Comparison of ENCODE assay signal across 9 cellular contexts in the genomic region with DNA sequence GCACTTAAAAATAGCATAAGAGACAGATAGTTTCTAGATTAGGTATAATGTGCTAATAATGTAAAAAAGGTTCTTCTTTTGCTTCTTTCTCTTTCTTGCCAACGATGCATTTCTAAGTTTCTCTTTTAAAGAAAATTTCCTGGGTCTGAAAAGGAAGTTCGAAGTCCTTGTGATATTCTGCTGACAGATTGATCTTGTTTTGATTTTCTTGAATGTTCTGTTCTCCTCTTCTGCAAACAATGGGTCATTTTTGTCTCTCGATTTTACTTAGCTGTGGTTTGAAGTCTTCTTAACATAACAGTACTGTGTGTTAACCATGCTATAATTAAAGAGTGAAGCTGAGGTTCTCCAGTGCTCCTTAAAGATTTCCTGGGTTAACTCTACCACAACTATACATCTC.
DNase-seq lines count a peak whose midpoint lies in the region; ATAC-seq and TF ChIP-seq lines count a peak whose summit lies in the region.
"Had no signal": no experiment of that assay in that cellular context is flagged by ENCODE, and none has a peak within 500 bp of the region (broad histone marks: within the 10 kb centered on the region; RNA-seq: fewer than 3 reads in every experiment).

No MANE protein-coding gene starts in this region.

- H3K27me3 ChIP-seq in PC-3 (ENCODE audit: low read length), result no peaks in the 10 kb centered on the region

- H3F3A ChIP-seq in PC-3 (ENCODE audit: low read length, unreplicated experiment), result no peaks in the 10 kb centered on the region

- intact Hi-C loops in PC-3 (cut with micrococcal nuclease), result no loop called here

- no peak overlapping the region for H3K4me2 ChIP-seq in PC-3 (ENCODE audit: low read length)

- peaks cover 29% of the 10 kb centered on the region for H3K4me1 Mint-ChIP-seq in stimulated activated effector memory CD8-positive, alpha-beta T cell treated with anti-CD3 and anti-CD28 coated beads, Interleukin-12 subunit alpha, Interleukin-12 subunit beta, amount 100 ng/mL, for 72 hours

- no peak overlapping the region for H3K9ac ChIP-seq in PC-3 (ENCODE audit: low read length)

- H3K9me3 Mint-ChIP-seq in stimulated activated effector memory CD8-positive, alpha-beta T cell treated with anti-CD3 and anti-CD28 coated beads, Interleukin-12 subunit alpha, Interleukin-12 subunit beta, amount 100 ng/mL, for 72 hours, result no peaks in the 10 kb centered on the region

- H3K36me3 ChIP-seq in PC-3 (ENCODE audit: low read depth, low read length), result no peaks in the 10 kb centered on the region

- H3K4me3 ChIP-seq in PC-3 (ENCODE audit: low read length), result no peak overlapping the region

- peak overlapping the region; percentile 31 for H3K4me3 Mint-ChIP-seq in stimulated activated effector memory CD8-positive, alpha-beta T cell treated with anti-CD3 and anti-CD28 coated beads, Interleukin-12 subunit alpha, Interleukin-12 subunit beta, amount 100 ng/mL, for 72 hours

- H3K27ac ChIP-seq in PC-3 (ENCODE audit: low read length), result no peak overlapping the region

- peak; percentile 70 for ATAC-seq in GM19025 (IDR thresholded peaks at IDR 0.05; ENCODE audit: low read depth, unreplicated experiment)
- peak; percentile 82 for ATAC-seq in HG02678 (IDR thresholded peaks at IDR 0.05; ENCODE audit: unreplicated experiment)
- no peak for ATAC-seq in PC-3
- ATAC-seq in stimulated activated effector memory CD8-positive, alpha-beta T cell treated with anti-CD3 and anti-CD28 coated beads, Interleukin-12 subunit alpha, Interleukin-12 subunit beta, amount 100 ng/mL, for 72 hours, result peak; percentile 93
- no peak for ATAC-seq in HG03521 (IDR thresholded peaks at IDR 0.05; ENCODE audit: unreplicated experiment)

- no peaks in the 10 kb centered on the region for H3K9me3 ChIP-seq in PC-3 (ENCODE audit: low read length)

- no peaks in the 10 kb centered on the region for H4K20me1 ChIP-seq in PC-3 (ENCODE audit: low read length)

- no peaks in the 10 kb centered on the region for H3K36me3 Mint-ChIP-seq in stimulated activated effector memory CD8-positive, alpha-beta T cell treated with anti-CD3 and anti-CD28 coated beads, Interleukin-12 subunit alpha, Interleukin-12 subunit beta, amount 100 ng/mL, for 72 hours

- POLR2A ChIA-PET in PC-3 (lab: Charles Lee; ENCODE audit: unreplicated experiment), result no interaction called here

- H2AFZ ChIP-seq in PC-3 (ENCODE audit: low read length), result peak overlapping the region; percentile 29

- TF ChIP-seq CTCF in PC-3 (conservative IDR thresholded peaks at IDR 0.05; ENCODE audit: low read depth, low read length), result no peak

- H3K79me2 ChIP-seq in PC-3 (ENCODE audit: low read length), result no peaks in the 10 kb centered on the region

- H3K4me1 ChIP-seq in PC-3 (ENCODE audit: insufficient read depth, low read length), result no peaks in the 10 kb centered on the region

- CTCF ChIA-PET in PC-3 (lab: Charles Lee), result no interaction called here

- H3K9me2 ChIP-seq in PC-3 (replicated peaks; ENCODE audit: low read length), result no peaks in the 10 kb centered on the region

- no TSS peak for BruUV-seq in PC-3 (replicated peaks; lab: Mats Ljungman, UMichigan)

- no peak for DNase-seq in PC-3
- DNase-seq in stimulated activated effector memory CD8-positive, alpha-beta T cell treated with anti-CD3 and anti-CD28 coated beads, Interleukin-12 subunit alpha, Interleukin-12 subunit beta, amount 100 ng/mL, for 72 hours (ENCODE audit: low spot score in 2 of 2), result no peak
- no peak for DNase-seq in dedifferentiated amniotic fluid mesenchymal stem cell (ENCODE audit: extremely low spot score)
- no peak for DNase-seq in germinal center (ENCODE audit: low spot score)
- no peak for DNase-seq in AML-193 (lab: John Stamatoyannopoulos, UW)
- DNase-seq: NCI-H69 had no signal

- peak overlapping the region; percentile 91 for H3K27ac Mint-ChIP-seq in stimulated activated effector memory CD8-positive, alpha-beta T cell treated with anti-CD3 and anti-CD28 coated beads, Interleukin-12 subunit alpha, Interleukin-12 subunit beta, amount 100 ng/mL, for 72 hours

Comparison
In these comparisons a context has a peak if more than half of its experiments do, and no peak if none do; other contexts are left out.
1. ATAC-seq: peak in GM19025 (single experiment), HG02678 (single experiment) and stimulated activated effector memory CD8-positive, alpha-beta T cell treated with anti-CD3 and anti-CD28 coated beads, Interleukin-12 subunit alpha, Interleukin-12 subunit beta, amount 100 ng/mL, for 72 hours (single experiment); none in PC-3 (single experiment) and HG03521 (single experiment).